ENCODE assay signal across 1 cellular context in genomic region chr2:73925033-73925704, GRCh38.
TF ChIP-seq lines count a peak whose summit lies in the region.

No MANE protein-coding gene starts in this region.

TF ChIP-seq in HCT116, 20 proteins besides CTCF, POLR2A, EP300 and RAD21:
- no peak for TF ChIP-seq JUND (IDR thresholded peaks at IDR 0.05)
- TF ChIP-seq SP1 (IDR thresholded peaks at IDR 0.05; ENCODE audit: low read depth): no peak
